ENCODE assay signal across 1 cellular context in genomic region chr6:83511901-83512681, GRCh38.
A peak's percentile ranks its signal among the peaks of the same experiment; 100 is the strongest.
TF ChIP-seq lines count a peak whose summit lies in the region.

Gene PRSS35, plus strand, starts transcription at chr6:83512534. Its CDS starts 10,908 bp downstream, at chr6:83523442.

TF ChIP-seq in HEK293, 187 proteins besides CTCF, POLR2A, EP300 and RAD21 (continued from another document):
- TF ChIP-seq ZSCAN23 (tag by site-specific recombination; IDR thresholded peaks at IDR 0.05) (no peak), ZNF24 (tag by site-specific recombination; IDR thresholded peaks at IDR 0.05) (no peak), ZNF132 (tag by site-specific recombination; IDR thresholded peaks at IDR 0.05; ENCODE audit: borderline replicate concordance) (no peak), ZNF654 (tag by site-specific recombination; IDR thresholded peaks at IDR 0.05; ENCODE audit: low read depth) (peak; percentile 67), ZNF214 (tag by site-specific recombination; IDR thresholded peaks at IDR 0.05; ENCODE audit: borderline replicate concordance) (no peak), ZSCAN16 (tag by site-specific recombination; IDR thresholded peaks at IDR 0.05) (no peak), ZNF221 (tag by site-specific recombination; IDR thresholded peaks at IDR 0.05; ENCODE audit: borderline replicate concordance) (no peak), ZNF239 (tag by site-specific recombination; IDR thresholded peaks at IDR 0.05) (no peak), SP7 (tag by site-specific recombination; IDR thresholded peaks at IDR 0.05) (peak; percentile 58), ZNF37A (tag by site-specific recombination; IDR thresholded peaks at IDR 0.05) (no peak), RBAK (tag by site-specific recombination; IDR thresholded peaks at IDR 0.05) (no peak), PRDM2 (tag by site-specific recombination; IDR thresholded peaks at IDR 0.05; ENCODE audit: borderline replicate concordance) (no peak), ZEB2 (tag by site-specific recombination; IDR thresholded peaks at IDR 0.05) (no peak), ZNF830 (tag by site-specific recombination; IDR thresholded peaks at IDR 0.05; ENCODE audit: low read depth) (no peak), ZNF501 (tag by site-specific recombination; IDR thresholded peaks at IDR 0.05) (peak; percentile 71; the same call in 1 of the 2 replicates), ZNF600 (tag by site-specific recombination; IDR thresholded peaks at IDR 0.05) (no peak; the same call in none of the 2 replicates), PRDM6 (tag by site-specific recombination; IDR thresholded peaks at IDR 0.05) (no peak), ZNF138 (tag by site-specific recombination; IDR thresholded peaks at IDR 0.05; ENCODE audit: borderline replicate concordance) (no peak), INSM2 (tag by site-specific recombination; IDR thresholded peaks at IDR 0.05) (no peak), KLF1 (tag by site-specific recombination; IDR thresholded peaks at IDR 0.05) (peak; percentile 84), ZNF558 (tag by site-specific recombination; IDR thresholded peaks at IDR 0.05) (no peak), ZBTB10 (tag by site-specific recombination; IDR thresholded peaks at IDR 0.05) (no peak), ZNF146 (tag by site-specific recombination; IDR thresholded peaks at IDR 0.05) (no peak), ZNF2 (tag by site-specific recombination; IDR thresholded peaks at IDR 0.05) (no peak), ZNF398 (tag by site-specific recombination; IDR thresholded peaks at IDR 0.05) (peak; percentile 99), ZNF561 (tag by site-specific recombination; IDR thresholded peaks at IDR 0.05; ENCODE audit: borderline replicate concordance) (peak; percentile 73; the same call in 1 of the 2 replicates), PRDM4 (tag by site-specific recombination; IDR thresholded peaks at IDR 0.05) (no peak), EGR2 (tag by site-specific recombination; IDR thresholded peaks at IDR 0.05; ENCODE audit: low read depth) (peak; percentile 91), SCRT2 (tag by site-specific recombination; IDR thresholded peaks at IDR 0.05) (no peak)
TF ChIP-seq in HEK293: peak in this region for 39.
